Comparison of ENCODE assay signal across 24 cellular contexts in genomic region chr14:98470663-98471062, GRCh38.
"Had no signal": no experiment of that assay in that cellular context is flagged by ENCODE, and none has a peak within 500 bp of the region (broad histone marks: within the 10 kb centered on the region; RNA-seq: fewer than 3 reads in every experiment).

No MANE protein-coding gene starts in this region.

- H3K27ac Mint-ChIP-seq: activated CD4-positive, alpha-beta memory T cell treated with anti-CD3 and anti-CD28 coated beads for 36 hours; activated CD4-positive, alpha-beta T cell treated with anti-CD3 and anti-CD28 coated beads, Interleukin-2, amount 10 ng/mL, durations not matched to agents 7 days and 5 days; activated naive CD4-positive, alpha-beta T cell treated with anti-CD3 and anti-CD28 coated beads for 36 hours; activated T-helper 1 cell treated with anti-CD3 and anti-CD28 coated beads, Interleukin-12 subunit alpha, Interleukin-12 subunit beta, Interleukin-2, Interleukin-4 antibody, amounts not matched to agents 30 ng/mL and 10 ng/mL and 1 ng/mL, durations not matched to agents 14 hours and 24 hours and 36 hours; brain; T-helper 1 cell treated with Interleukin-12 subunit alpha and Interleukin-12 subunit beta and Interleukin-4 antibody, amounts not matched to agents 30 μg/mL and 1 μg/mL, for 36 hours; T-helper 2 cell treated with Interferon-gamma antibody and Interleukin-4, amounts not matched to agents 5 μg/mL and 100 μg/mL, for 36 hours had no signal

- H3K9me3 Mint-ChIP-seq: activated CD4-positive, alpha-beta memory T cell treated with anti-CD3 and anti-CD28 coated beads for 36 hours; activated naive CD4-positive, alpha-beta T cell treated with anti-CD3 and anti-CD28 coated beads for 36 hours; activated T-cell treated with anti-CD3 and anti-CD28 coated beads, Interleukin-2, amount 50 U/mL, for 4 hours; activated T-helper 1 cell treated with anti-CD3 and anti-CD28 coated beads, Interleukin-12 subunit alpha, Interleukin-12 subunit beta, Interleukin-2, Interleukin-4 antibody, amounts not matched to agents 30 ng/mL and 10 ng/mL and 1 ng/mL, durations not matched to agents 14 hours and 24 hours and 36 hours; T-helper 1 cell treated with Interleukin-12 subunit alpha and Interleukin-12 subunit beta and Interleukin-4 antibody, amounts not matched to agents 30 μg/mL and 1 μg/mL, for 36 hours; T-helper 2 cell treated with Interferon-gamma antibody and Interleukin-4, amounts not matched to agents 5 μg/mL and 100 μg/mL, for 36 hours had no signal

- H3K4me2 ChIP-seq: KMS-11, SK-N-SH had no signal

- ATAC-seq: activated T-cell treated with anti-CD3 and anti-CD28 coated beads, Interleukin-2, amount 50 U/mL, for 4 hours; Panc1 had no signal

- DNase-seq: activated CD4-positive, alpha-beta memory T cell treated with anti-CD3 and anti-CD28 coated beads for 36 hours; activated CD4-positive, alpha-beta T cell treated with anti-CD3 and anti-CD28 coated beads, Interleukin-2, amount 10 ng/mL, durations not matched to agents 7 days and 5 days; activated CD8-positive, alpha-beta memory T cell treated with anti-CD3 and anti-CD28 coated beads, Interleukin-2, amount 50 U/mL, for 4 hours; activated gamma-delta T cell treated with Interleukin-2 at 50 U/mL for 16 hours; activated naive CD4-positive, alpha-beta T cell treated with anti-CD3 and anti-CD28 coated beads for 36 hours; activated T-cell treated with anti-CD3 and anti-CD28 coated beads for 4 hours; activated T-cell treated with anti-CD3 and anti-CD28 coated beads, Interleukin-2, amount 50 U/mL, for 4 hours; adrenal gland; central memory CD4-positive, alpha-beta T cell; NCI-H1092 treated with DMSO at 0.1 percent for 48 hours; NCI-H1417 treated with DMSO at 0.1 percent for 48 hours; NCI-H187 treated with DMSO at 0.1 percent for 48 hours; NCI-H2081 treated with DMSO at 0.1 percent for 48 hours; NCI-H345; NCI-H524 treated with DMSO at 0.1 percent for 48 hours; SHP77 treated with DMSO at 0.1 percent for 48 hours; SK-N-SH had no signal

- H3K4me3 Mint-ChIP-seq: activated CD4-positive, alpha-beta memory T cell treated with anti-CD3 and anti-CD28 coated beads for 36 hours; activated CD4-positive, alpha-beta T cell treated with anti-CD3 and anti-CD28 coated beads, Interleukin-2, amount 10 ng/mL, durations not matched to agents 7 days and 5 days; activated naive CD4-positive, alpha-beta T cell treated with anti-CD3 and anti-CD28 coated beads for 36 hours; activated T-cell treated with anti-CD3 and anti-CD28 coated beads, Interleukin-2, amount 50 U/mL, for 4 hours; activated T-helper 1 cell treated with anti-CD3 and anti-CD28 coated beads, Interleukin-12 subunit alpha, Interleukin-12 subunit beta, Interleukin-2, Interleukin-4 antibody, amounts not matched to agents 30 ng/mL and 10 ng/mL and 1 ng/mL, durations not matched to agents 14 hours and 24 hours and 36 hours; brain; T-helper 1 cell treated with Interleukin-12 subunit alpha and Interleukin-12 subunit beta and Interleukin-4 antibody, amounts not matched to agents 30 μg/mL and 1 μg/mL, for 36 hours; T-helper 2 cell treated with Interferon-gamma antibody and Interleukin-4, amounts not matched to agents 5 μg/mL and 100 μg/mL, for 36 hours had no signal

- H3K36me3 ChIP-seq: adrenal gland, SJSA1 had no signal

- H3K27ac ChIP-seq: adrenal gland, KMS-11, SJSA1 had no signal

- H3K9me3 ChIP-seq: adrenal gland, SJSA1, SK-N-SH had no signal

- H3K4me1 ChIP-seq: adrenal gland, SJSA1 had no signal

- H3K27me3 Mint-ChIP-seq: activated CD4-positive, alpha-beta memory T cell treated with anti-CD3 and anti-CD28 coated beads for 36 hours; brain had no signal

- H3K27me3 ChIP-seq: adrenal gland, SJSA1 had no signal

- H3K9ac ChIP-seq: KMS-11, SK-N-SH had no signal

- H3K4me3 ChIP-seq: adrenal gland, SJSA1 had no signal

- H3K36me3 Mint-ChIP-seq: activated CD4-positive, alpha-beta memory T cell treated with anti-CD3 and anti-CD28 coated beads for 36 hours; brain had no signal

- H3K4me1 Mint-ChIP-seq: activated CD4-positive, alpha-beta T cell treated with anti-CD3 and anti-CD28 coated beads, Interleukin-2, amount 10 ng/mL, durations not matched to agents 7 days and 5 days had no signal
